ENCODE assay signal across 8 cellular contexts in genomic region chr3:13895155-13896105, GRCh38.
DNase-seq lines count a peak whose midpoint lies in the region; ATAC-seq lines count a peak whose summit lies in the region.

No MANE protein-coding gene starts in this region.

- peak; percentile 66 to 86 for DNase-seq in NCI-H524 (lab: John Stamatoyannopoulos, UW)
- peak; percentile 86 to 89 for DNase-seq in activated CD8-positive, alpha-beta memory T cell treated with anti-CD3 and anti-CD28 coated beads for 4 hours (ENCODE audit: low read depth in 2 of 2)
- DNase-seq in effector memory CD4-positive, alpha-beta T cell: peak; percentile 82 to 91 (median 89)
- DNase-seq in medulla oblongata (ENCODE audit: extremely low spot score): peak; percentile 91
- DNase-seq in stimulated activated CD4-positive, alpha-beta T cell treated with anti-CD3 and anti-CD28 coated beads, TNF-alpha, amount 100 ng/mL, for 24 hours (ENCODE audit: low read depth in 3 of 3): peak; percentile 90 to 96 (median 92)

- peaks cover 35% of the 10 kb centered on the region for H3K27me3 ChIP-seq in ACC112 (ENCODE audit: insufficient read depth, low read length)
- no peaks in the 10 kb centered on the region for H3K27me3 ChIP-seq in effector memory CD4-positive, alpha-beta T cell (replicated peaks; ENCODE audit: control insufficient read depth, insufficient read depth, low read length, poor library complexity, severe bottlenecking)

- peak overlapping the region; percentile 91 for H3K4me3 ChIP-seq in ACC112 (ENCODE audit: low read depth, low read length)
- H3K4me3 ChIP-seq in effector memory CD4-positive, alpha-beta T cell (ENCODE audit: insufficient read depth, low read depth, low read length, poor library complexity, severe bottlenecking): peak overlapping the region; percentile 60

- H3K9me3 ChIP-seq in effector memory CD4-positive, alpha-beta T cell (ENCODE audit: control insufficient read depth, low read length): peaks cover 4% of the 10 kb centered on the region

- H3K27ac ChIP-seq in ACC112 (ENCODE audit: low read depth, low read length): no peak overlapping the region
- peak overlapping the region; percentile 73 for H3K27ac ChIP-seq in effector memory CD4-positive, alpha-beta T cell (ENCODE audit: insufficient read depth, low read length, poor library complexity, severe bottlenecking)

- peaks cover 6% of the 10 kb centered on the region for H3K4me1 ChIP-seq in ACC112 (ENCODE audit: control insufficient read depth, insufficient read depth, low read length, unreplicated experiment)
- peaks cover 17% of the 10 kb centered on the region for H3K4me1 ChIP-seq in effector memory CD4-positive, alpha-beta T cell (ENCODE audit: control insufficient read depth, insufficient read depth, low read length, poor library complexity, severe bottlenecking)

- peak overlapping the region; percentile 85 for H2AFZ ChIP-seq in ACC112 (ENCODE audit: low read length, unreplicated experiment)

- H3K79me2 ChIP-seq in ACC112 (ENCODE audit: control insufficient read depth, insufficient read depth, low read length, unreplicated experiment): no peaks in the 10 kb centered on the region

- ATAC-seq in GM18861 (IDR thresholded peaks at IDR 0.05; ENCODE audit: unreplicated experiment) (peak; percentile 95), HG03097 (IDR thresholded peaks at IDR 0.05; ENCODE audit: low FRiP score, unreplicated experiment) (peak; percentile 98)

- H3K36me3 ChIP-seq in ACC112 (ENCODE audit: insufficient read depth, low read length): no peaks in the 10 kb centered on the region
- no peaks in the 10 kb centered on the region for H3K36me3 ChIP-seq in effector memory CD4-positive, alpha-beta T cell (ENCODE audit: control insufficient read depth, insufficient read depth, low read length)
